ENCODE assay signal across 10 cellular contexts in genomic region chr18:12754511-12754910, GRCh38.
"Had no signal": no experiment of that assay in that cellular context is flagged by ENCODE, and none has a peak within 500 bp of the region (broad histone marks: within the 10 kb centered on the region; RNA-seq: fewer than 3 reads in every experiment).

No MANE protein-coding gene starts in this region.

- FAIRE-seq: HepG2 had no signal

- H3K36me3 ChIP-seq: HAP-1 had no signal

- H3K4me3 ChIP-seq: GM23248, HAP-1 had no signal

- H3K9ac ChIP-seq: GM23248 had no signal

- H3K27ac ChIP-seq: GM23248, HL-60 had no signal

- H3K4me3 Mint-ChIP-seq: HFFc6, IgD-negative memory B cell had no signal

- H3K9me3 ChIP-seq: HAP-1 had no signal

- H3K4me1 ChIP-seq: HAP-1 had no signal

- H3K9me3 Mint-ChIP-seq: HFFc6, IgD-negative memory B cell had no signal

- DNase-seq: GM23248, GOT3, H7, HFFc6, KG1 had no signal

- ATAC-seq: HCT116, HepG2 had no signal

- H2AFZ ChIP-seq: GM23248 had no signal

- H3K27ac Mint-ChIP-seq: HFFc6, IgD-negative memory B cell had no signal
